8 cellular contexts compared by ENCODE assay signal in genomic region chr6:35302604-35303218, GRCh38. TPM values are rescaled to one million over a fixed set of nuclear protein-coding genes. Genes with fewer than 3 reads are reported as not detected.
DNase-seq lines count a peak whose midpoint lies in the region; ATAC-seq and TF ChIP-seq lines count a peak whose summit lies in the region.

No MANE protein-coding gene starts in this region.

- peaks cover 56% of the 10 kb centered on the region for H3K36me3 Mint-ChIP-seq in activated T-helper 2 cell treated with anti-CD3 and anti-CD28 coated beads, Interferon-gamma antibody, Interleukin-2, Interleukin-4, amounts not matched to agents 10 μg/mL and 5 μg/mL and 100 μg/mL, durations not matched to agents 14 hours and 24 hours and 36 hours (ENCODE audit: low read depth)

- H3K4me1 ChIP-seq in Peyer's patch, result peaks cover 4 to 35% (median 21%) of the 10 kb centered on the region in 4 donors

- peak overlapping the region; percentile 10 to 27 (median 20) for H3K4me3 ChIP-seq in Peyer's patch

- no peaks in the 10 kb centered on the region for H3K27me3 Mint-ChIP-seq in activated T-helper 2 cell treated with anti-CD3 and anti-CD28 coated beads, Interferon-gamma antibody, Interleukin-2, Interleukin-4, amounts not matched to agents 10 μg/mL and 5 μg/mL and 100 μg/mL, durations not matched to agents 14 hours and 24 hours and 36 hours (ENCODE audit: low read depth)

- no peaks in the 10 kb centered on the region for H3K9me3 ChIP-seq in Peyer's patch

- peaks cover 53% of the 10 kb centered on the region for H3K4me1 Mint-ChIP-seq in activated T-helper 2 cell treated with anti-CD3 and anti-CD28 coated beads, Interferon-gamma antibody, Interleukin-2, Interleukin-4, amounts not matched to agents 10 μg/mL and 5 μg/mL and 100 μg/mL, durations not matched to agents 14 hours and 24 hours and 36 hours (ENCODE audit: low read depth)

- peak overlapping the region; percentile 84 for H3K4me3 Mint-ChIP-seq in activated T-helper 2 cell treated with anti-CD3 and anti-CD28 coated beads, Interferon-gamma antibody, Interleukin-2, Interleukin-4, amounts not matched to agents 10 μg/mL and 5 μg/mL and 100 μg/mL, durations not matched to agents 14 hours and 24 hours and 36 hours (ENCODE audit: low read depth)

- no peaks in the 10 kb centered on the region for H3K36me3 ChIP-seq in Peyer's patch

- intact Hi-C loops in activated T-helper 2 cell treated with anti-CD3 and anti-CD28 coated beads, Interferon-gamma antibody, Interleukin-2, Interleukin-4, amounts not matched to agents 10 μg/mL and 5 μg/mL and 100 μg/mL, durations not matched to agents 14 hours and 24 hours and 36 hours (cut with micrococcal nuclease), result loop anchor here (1.0 to 5.0 kb wide), 7 partner anchors 9 to 430 kb away; partner anchors contain the start of genes FANCE, PPARD and RPL10A

- peak overlapping the region; percentile 90 for H3K27ac Mint-ChIP-seq in activated T-helper 2 cell treated with anti-CD3 and anti-CD28 coated beads, Interferon-gamma antibody, Interleukin-2, Interleukin-4, amounts not matched to agents 10 μg/mL and 5 μg/mL and 100 μg/mL, durations not matched to agents 14 hours and 24 hours and 36 hours

- H3K27me3 ChIP-seq in Peyer's patch, result no peaks in the 10 kb centered on the region

- DNase-seq in Peyer's patch (peak; percentile 74 to 92 (median 89)), iPS-NIHi11 (ENCODE audit: low spot score) (peak; percentile 80), DMS 273 treated with DMSO at 0.1 percent for 48 hours (lab: John Stamatoyannopoulos, UW) (no peak), NCI-H187 treated with DMSO at 0.1 percent for 48 hours (lab: John Stamatoyannopoulos, UW) (no peak)
- peak; percentile 88 for DNase-seq in activated T-helper 2 cell treated with anti-CD3 and anti-CD28 coated beads, Interferon-gamma antibody, Interleukin-2, Interleukin-4, amounts not matched to agents 10 μg/mL and 5 μg/mL and 100 μg/mL, durations not matched to agents 14 hours and 24 hours and 36 hours (ENCODE audit: low spot score)
- DNase-seq in stimulated activated CD4-positive, alpha-beta T cell treated with anti-CD3 and anti-CD28 coated beads, Interleukin-4, amount 100 ng/mL, for 24 hours, result peak; percentile 91

- peak overlapping the region; percentile 58 to 96 (median 76) for H3K27ac ChIP-seq in Peyer's patch

- no peak for TF ChIP-seq CTCF in Peyer's patch (IDR thresholded peaks at IDR 0.05)

- peak; percentile 28 to 64 for TF ChIP-seq POLR2A in Peyer's patch (IDR thresholded peaks at IDR 0.05)

- H3K9me3 Mint-ChIP-seq in activated T-helper 2 cell treated with anti-CD3 and anti-CD28 coated beads, Interferon-gamma antibody, Interleukin-2, Interleukin-4, amounts not matched to agents 10 μg/mL and 5 μg/mL and 100 μg/mL, durations not matched to agents 14 hours and 24 hours and 36 hours, result no peaks in the 10 kb centered on the region

- peak; percentile 79 for ATAC-seq in GM19023 (IDR thresholded peaks at IDR 0.05; ENCODE audit: unreplicated experiment)
- ATAC-seq in HG03045 (IDR thresholded peaks at IDR 0.05; ENCODE audit: unreplicated experiment), result peak; percentile 82

RNA-seq across cellular contexts. Expression of gene DEF6, which starts 5.1 kb away (rescaled TPM):
- total RNA-seq in Peyer's patch, result 10 to 100 TPM; 11.0 to 85.8 (median 21.5) TPM
- total RNA-seq in activated T-helper 2 cell treated with anti-CD3 and anti-CD28 coated beads, Interferon-gamma antibody, Interleukin-2, Interleukin-4, amounts not matched to agents 10 μg/mL and 5 μg/mL and 100 μg/mL, durations not matched to agents 14 hours and 24 hours and 36 hours, result 120 and 121 TPM in 2 replicates

RNA-seq across cellular contexts. Expression of gene PPARD, which starts 39.6 kb away (rescaled TPM):
- total RNA-seq in Peyer's patch, result 10 to 100 TPM; 24.8 to 67.9 (median 45.4) TPM
- total RNA-seq in activated T-helper 2 cell treated with anti-CD3 and anti-CD28 coated beads, Interferon-gamma antibody, Interleukin-2, Interleukin-4, amounts not matched to agents 10 μg/mL and 5 μg/mL and 100 μg/mL, durations not matched to agents 14 hours and 24 hours and 36 hours, result 27.1 and 29.1 TPM in 2 replicates

RNA-seq across cellular contexts. Expression of gene ZNF76, which starts 43.2 kb away (rescaled TPM):
- 100 to 1,000 TPM in 1 of 4 donors, 10 to 100 TPM in 3; 26.3 to 182 (median 54.8) TPM for total RNA-seq in Peyer's patch
- 37.5 and 39.8 TPM in 2 replicates for total RNA-seq in activated T-helper 2 cell treated with anti-CD3 and anti-CD28 coated beads, Interferon-gamma antibody, Interleukin-2, Interleukin-4, amounts not matched to agents 10 μg/mL and 5 μg/mL and 100 μg/mL, durations not matched to agents 14 hours and 24 hours and 36 hours

Comparison
In these comparisons a context has a peak if more than half of its experiments do, and no peak if none do; other contexts are left out.
1. DNase-seq: peak in Peyer's patch (3 of 3), activated T-helper 2 cell treated with anti-CD3 and anti-CD28 coated beads, Interferon-gamma antibody, Interleukin-2, Interleukin-4, amounts not matched to agents 10 μg/mL and 5 μg/mL and 100 μg/mL, durations not matched to agents 14 hours and 24 hours and 36 hours (single experiment), iPS-NIHi11 (single experiment) and stimulated activated CD4-positive, alpha-beta T cell treated with anti-CD3 and anti-CD28 coated beads, Interleukin-4, amount 100 ng/mL, for 24 hours (single experiment); none in DMS 273 treated with DMSO at 0.1 percent for 48 hours (single experiment) and NCI-H187 treated with DMSO at 0.1 percent for 48 hours (single experiment).